Comparison of ENCODE assay signal across 8 cellular contexts in the genomic region with DNA sequence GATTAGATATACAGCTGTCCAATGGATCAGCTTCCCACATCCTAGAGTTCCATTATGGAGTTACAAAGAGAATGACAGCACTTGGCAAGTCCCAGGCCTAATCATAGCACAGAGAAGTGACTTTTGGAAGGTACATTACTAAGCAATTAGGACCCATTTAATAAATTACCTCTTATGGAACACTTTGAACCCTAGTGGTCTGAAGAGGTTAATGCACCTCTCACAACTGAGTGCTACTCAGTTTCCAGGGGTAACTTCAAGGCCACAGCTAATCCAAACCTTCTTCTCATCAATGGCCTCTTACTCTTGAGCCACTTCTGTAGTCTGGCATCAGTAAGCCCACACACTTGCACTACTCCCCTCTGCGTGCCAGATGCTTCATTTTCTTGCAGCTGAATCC. TPM values are rescaled to one million over a fixed set of nuclear protein-coding genes. Genes with fewer than 3 reads are reported as not detected.
A peak's percentile ranks its signal among the peaks of the same experiment; 100 is the strongest.
DNase-seq lines count a peak whose midpoint lies in the region; ATAC-seq, FAIRE-seq and TF ChIP-seq lines count a peak whose summit lies in the region.
"Had no signal": no experiment of that assay in that cellular context is flagged by ENCODE, and none has a peak within 500 bp of the region (broad histone marks: within the 10 kb centered on the region; RNA-seq: fewer than 3 reads in every experiment).

No MANE protein-coding gene starts in this region.

- TF ChIP-seq RAD21 in HepG2 (CRISPR knock-in tag; IDR thresholded peaks at IDR 0.05) = no peak

- POLR2A ChIA-PET in PC-3 (lab: Charles Lee; ENCODE audit: unreplicated experiment) = no interaction called here
- POLR2A ChIA-PET in HepG2 (lab: Yijun Ruan, JAX) = no interaction called here

- H3K79me2 ChIP-seq in PC-3 (ENCODE audit: low read length) (no peaks in the 10 kb centered on the region), HepG2 (ENCODE audit: insufficient read depth, low read length) (no peaks in the 10 kb centered on the region)

- intact Hi-C loops in PC-3 (cut with micrococcal nuclease) = loop anchor here (2.0 to 10.0 kb wide), 2 partner anchors 34 to 1850 kb away; a partner anchor contains a TSS
- intact Hi-C loops in HepG2 (cut with micrococcal nuclease; ENCODE audit: unreplicated experiment) = loop anchor here (2.0 to 10.0 kb wide), 3 partner anchors 490 to 750 kb away; no protein-coding TSS in a partner anchor

- H3K27ac ChIP-seq in PC-3 (ENCODE audit: low read length) (no peak overlapping the region), HepG2 (ENCODE audit: extremely low read length, insufficient read depth, low read length) (no peak overlapping the region)
- H3K27ac ChIP-seq: SJCRH30 had no signal

- peak; percentile 52 for TF ChIP-seq CTCF in PC-3 (conservative IDR thresholded peaks at IDR 0.05; ENCODE audit: low read depth, low read length)
- no peak for TF ChIP-seq CTCF in HepG2 (CRISPR knock-in tag; IDR thresholded peaks at IDR 0.05)

- H3K9me3 ChIP-seq in PC-3 (ENCODE audit: low read length) (no peaks in the 10 kb centered on the region), HepG2 (ENCODE audit: low read length) (no peaks in the 10 kb centered on the region)
- H3K9me3 ChIP-seq: SJCRH30 had no signal

- peaks cover 9% of the 10 kb centered on the region; the same call in 1 of the 2 replicates for H3K4me1 ChIP-seq in PC-3 (ENCODE audit: insufficient read depth, low read length)
- no peaks in the 10 kb centered on the region for H3K4me1 ChIP-seq in HepG2 (ENCODE audit: insufficient read depth, low read length)
- H3K4me1 ChIP-seq: SJCRH30 had no signal

- FAIRE-seq in HepG2 (lab: Jason Lieb, UNC) = no peak

- H3K4me3 ChIP-seq in PC-3 (ENCODE audit: low read length) (no peak overlapping the region), HepG2 (replicated peaks in 1 of 3; ENCODE audit: insufficient read depth in 1 of 3, low read depth in 2 of 3, low read length in 3 of 3) (no peak overlapping the region)
- H3K4me3 ChIP-seq: SJCRH30 had no signal

- 42% methylated on average over 1 of the region's 1 CpG for WGBS in HepG2 (ENCODE audit: low lambda C conversion rate)

- H2AFZ ChIP-seq in PC-3 (ENCODE audit: low read length) (no peak overlapping the region), HepG2 (ENCODE audit: low read length) (no peak overlapping the region)

- no peak for TF ChIP-seq POLR2A in HepG2 (IDR thresholded peaks at IDR 0.05; ENCODE audit: insufficient read depth in 1 of 2, low read depth in 2 of 2, low read length in 2 of 2)

- H3K9ac ChIP-seq in PC-3 (ENCODE audit: low read length) (no peak overlapping the region), HepG2 (ENCODE audit: insufficient read depth, low read depth, low read length) (no peak overlapping the region)

- peak; percentile 55 for DNase-seq in PC-3
- no peak for DNase-seq in HepG2 (ENCODE audit: low spot score)
- no peak for DNase-seq in ecto neural progenitor cell (ENCODE audit: low spot score)
- DNase-seq in effector CD4-positive, alpha-beta T cell = no peak
- DNase-seq in T-helper 9 cell = no peak

- no peaks in the 10 kb centered on the region for H3K9me2 ChIP-seq in PC-3 (replicated peaks; ENCODE audit: low read length)

- H3K36me3 ChIP-seq in PC-3 (ENCODE audit: low read depth, low read length) (no peaks in the 10 kb centered on the region), HepG2 (replicated peaks in 1 of 2; ENCODE audit: control insufficient read depth in 1 of 2, insufficient read depth in 2 of 2, low read length in 2 of 2) (no peaks in the 10 kb centered on the region)
- H3K36me3 ChIP-seq: SJCRH30 had no signal

- H3K4me2 ChIP-seq in PC-3 (ENCODE audit: low read length) (no peak overlapping the region), HepG2 (ENCODE audit: low read depth, low read length) (no peak overlapping the region)

- H4K20me1 ChIP-seq in PC-3 (ENCODE audit: low read length) (no peaks in the 10 kb centered on the region), HepG2 (ENCODE audit: insufficient read depth, low read length) (no peaks in the 10 kb centered on the region)

- in situ Hi-C loops in HepG2 (cut with HindIII; ENCODE audit: extremely low pct_ligation_motif_present, low pct_unique_long_range_greater_than_20kb) = no loop called here

- H3F3A ChIP-seq in PC-3 (ENCODE audit: low read length, unreplicated experiment) = no peaks in the 10 kb centered on the region

- H3K27me3 ChIP-seq in PC-3 (ENCODE audit: low read length) (peaks cover 7% of the 10 kb centered on the region; the same call in 1 of the 2 replicates), HepG2 (ENCODE audit: control insufficient read depth in 1 of 2, insufficient read depth in 2 of 2, low read length in 2 of 2) (no peaks in the 10 kb centered on the region)
- H3K27me3 ChIP-seq: SJCRH30 had no signal

- BruUV-seq in PC-3 (replicated peaks; lab: Mats Ljungman, UMichigan) (no TSS peak), HepG2 (replicated peaks; lab: Mats Ljungman, UMichigan) (no TSS peak)

- TF ChIP-seq EP300 in HepG2 (IDR thresholded peaks at IDR 0.05; ENCODE audit: low read depth in 2 of 2, low read length in 2 of 2) (no peak), HepG2 (CRISPR knock-in tag; IDR thresholded peaks at IDR 0.05; ENCODE audit: borderline replicate concordance) (no peak)

- ATAC-seq in GM18511 (IDR thresholded peaks at IDR 0.05; ENCODE audit: unreplicated experiment) = peak; percentile 85
- peak; percentile 77 for ATAC-seq in HG02885 (IDR thresholded peaks at IDR 0.05; ENCODE audit: poor library complexity, unreplicated experiment)
- peak; percentile 59 for ATAC-seq in PC-3
- peak; percentile 77 for ATAC-seq in HepG2

- CTCF ChIA-PET in PC-3 (lab: Charles Lee) (interaction anchor here (1.6 kb wide), 1 partner anchor 252 kb away, joined by 5 read pairs; no protein-coding TSS in a partner anchor), HepG2 (lab: Yijun Ruan, JAX; ENCODE audit: low intra/inter-chr PET ratio, low total read pairs) (interaction anchor here (1.2 to 3.6 kb wide), 2 partner anchors 251 to 254 kb away, joined by 5 to 42 read pairs; no protein-coding TSS in a partner anchor)

TF ChIP-seq in HepG2, 621 proteins besides CTCF, POLR2A, EP300 and RAD21:
- TF ChIP-seq HDAC1 (CRISPR knock-in tag; IDR thresholded peaks at IDR 0.05) (no peak), ZKSCAN5 (CRISPR knock-in tag; IDR thresholded peaks at IDR 0.05) (no peak), ZNF564 (CRISPR knock-in tag; IDR thresholded peaks at IDR 0.05) (no peak), ZFP62 (CRISPR knock-in tag; IDR thresholded peaks at IDR 0.05) (no peak), TBP (CRISPR knock-in tag; IDR thresholded peaks at IDR 0.05) (no peak), KLF15 (CRISPR knock-in tag; IDR thresholded peaks at IDR 0.05; ENCODE audit: borderline replicate concordance) (no peak), ZNF841 (CRISPR knock-in tag; IDR thresholded peaks at IDR 0.05; ENCODE audit: borderline replicate concordance) (no peak)

RNA-seq across cellular contexts. Expression of a gene that starts 34.9 kb away (rescaled TPM):
- 10.0 and 17.5 TPM in 2 replicates for total RNA-seq in PC-3 (2014; rRNA removed)
- 12.4 and 12.6 TPM in 2 replicates for total RNA-seq in HepG2 (2016; rRNA removed; fragmentation: Illumina TruSeq; extraction: Trizol)
- 3.1 and 3.3 TPM in 2 replicates for total RNA-seq in HepG2 (2016; cell fraction: cytosol; rRNA removed; fragmentation: Illumina TruSeq; extraction: Trizol; ENCODE audit: low read depth)
- total RNA-seq in HepG2 (2016; cell fraction: insoluble cytoplasmic fraction; rRNA removed; fragmentation: Illumina TruSeq; extraction: Trizol) = 10.3 and 12.7 TPM in 2 replicates
- total RNA-seq in HepG2 (2016; cell fraction: membrane; rRNA removed; fragmentation: Illumina TruSeq; extraction: Trizol) = 7.1 TPM in 2 replicates
- total RNA-seq in HepG2 (2016; cell fraction: nucleus; rRNA removed; fragmentation: Illumina TruSeq; extraction: Trizol) = 24.2 and 26.1 TPM in 2 replicates
- polyA plus RNA-seq in HepG2 (2011; rRNA removed) = 9.4 and 10.7 TPM in 2 replicates
- polyA plus RNA-seq in HepG2 (2011; cell fraction: cytosol; rRNA removed) = 6.7 and 8.0 TPM in 2 replicates
- 16.3 and 19.6 TPM in 2 replicates for polyA plus RNA-seq in HepG2 (2011; cell fraction: nucleus; rRNA removed)
- polyA plus RNA-seq in HepG2 (2012) = 8.0 and 8.7 TPM in 2 replicates
- polyA plus RNA-seq in HepG2 (2016; cell fraction: cytosol; fragmentation: Illumina TruSeq; extraction: Trizol; ENCODE audit: low read depth) = 0.67 and 1.0 TPM in 2 replicates
- 11.3 and 12.6 TPM in 2 replicates for polyA plus RNA-seq in HepG2 (2016; cell fraction: insoluble cytoplasmic fraction; fragmentation: Illumina TruSeq; extraction: Trizol; ENCODE audit: low read depth)
- 3.0 and 4.3 TPM in 2 replicates for polyA plus RNA-seq in HepG2 (2016; cell fraction: membrane; fragmentation: Illumina TruSeq; extraction: Trizol; ENCODE audit: low read depth)
- 12.4 and 16.9 TPM in 2 replicates for polyA plus RNA-seq in HepG2 (2016; cell fraction: nucleus; fragmentation: Illumina TruSeq; extraction: Trizol; ENCODE audit: insufficient read depth, low read depth)
- polyA minus RNA-seq in HepG2 (2011; rRNA and poly(A)+ RNA removed; ENCODE audit: low replicate concordance) = 14.2 and 16.5 TPM in 2 replicates
- polyA minus RNA-seq in HepG2 (2011; cell fraction: cytosol; rRNA and poly(A)+ RNA removed) = 3.7 and 6.8 TPM in 2 replicates
- polyA minus RNA-seq in HepG2 (2011; cell fraction: nucleus; rRNA and poly(A)+ RNA removed) = 67.3 and 70.4 TPM in 2 replicates
